In genomic region chr9:96192710-96193109, GRCh38 we compare ENCODE assay signal across 5 cellular contexts.
"Had no signal": no experiment of that assay in that cellular context is flagged by ENCODE, and none has a peak within 500 bp of the region (broad histone marks: within the 10 kb centered on the region; RNA-seq: fewer than 3 reads in every experiment).

No MANE protein-coding gene starts in this region.

- H3K27ac ChIP-seq: HL-60 had no signal

- ATAC-seq: GM23338 had no signal

- H3K4me3 ChIP-seq: GM23338 had no signal

- DNase-seq: H9, HCEC 1CT, IMR-90 had no signal
